In genomic region chr7:130429019-130429418, GRCh38 we compare ENCODE assay signal across 1 cellular context.
TF ChIP-seq lines count a peak whose summit lies in the region.

No MANE protein-coding gene starts in this region.

TF ChIP-seq in GM23338, 12 proteins besides CTCF, POLR2A, EP300 and RAD21 (continued from another document):
- TF ChIP-seq REST (IDR thresholded peaks at IDR 0.05; ENCODE audit: unreplicated experiment) (no peak), EZH2phosphoT487 (IDR thresholded peaks at IDR 0.05; ENCODE audit: unreplicated experiment) (no peak), CREB1 (CRISPR knock-in tag; IDR thresholded peaks at IDR 0.05; ENCODE audit: low read depth) (no peak), ZNF114 (CRISPR knock-in tag; IDR thresholded peaks at IDR 0.05) (no peak)
